In the genomic region with DNA sequence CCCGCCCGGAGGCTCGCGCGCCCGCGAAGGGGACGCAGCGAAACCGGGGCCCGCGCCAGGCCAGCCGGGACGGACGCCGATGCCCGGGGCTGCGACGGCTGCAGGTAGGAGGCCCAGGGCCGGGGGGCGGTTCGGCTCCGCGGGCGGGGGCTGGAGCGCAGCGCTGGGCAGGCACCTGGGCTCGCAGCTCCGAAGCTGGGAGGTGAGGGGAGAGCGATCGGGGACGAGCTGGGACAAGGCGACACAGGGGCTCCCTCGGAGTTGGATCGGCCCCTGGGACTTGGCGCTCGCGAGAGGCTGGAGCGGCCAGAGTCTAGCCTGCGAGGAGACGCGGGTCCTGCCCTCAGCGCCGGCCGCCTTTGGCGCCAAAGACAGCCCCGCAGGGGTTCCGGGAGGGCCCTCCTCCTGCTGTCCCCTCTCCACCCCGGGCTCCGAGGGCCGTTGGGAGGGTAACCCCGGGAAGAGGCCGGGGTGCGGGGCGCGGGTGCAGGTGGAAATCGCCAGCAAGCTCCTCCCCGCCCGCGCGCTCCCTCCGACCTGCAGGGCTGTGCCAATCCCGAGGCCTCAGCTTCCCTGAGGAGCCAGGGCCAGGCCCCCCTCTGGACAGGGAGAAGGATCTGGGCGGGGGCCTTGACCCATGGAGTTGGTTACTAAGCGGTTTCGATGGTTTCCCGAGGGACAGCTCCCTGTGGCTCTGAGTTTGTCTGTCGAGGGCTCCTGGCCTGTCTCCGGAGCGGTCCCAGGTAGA, we compare ENCODE assay signal across 9 cellular contexts. TPM values are rescaled to one million over a fixed set of nuclear protein-coding genes. Genes with fewer than 3 reads are reported as not detected.
DNase-seq lines count a peak whose midpoint lies in the region; ATAC-seq and TF ChIP-seq lines count a peak whose summit lies in the region.
"Had no signal": no experiment of that assay in that cellular context is flagged by ENCODE, and none has a peak within 500 bp of the region (broad histone marks: within the 10 kb centered on the region; RNA-seq: fewer than 3 reads in every experiment).

No MANE protein-coding gene starts in this region.

- TF ChIP-seq POLR2A in GM19193 (IDR thresholded peaks at IDR 0.05; ENCODE audit: extremely low read depth, insufficient read depth, insufficient read length) (peak; percentile 35), gastroesophageal sphincter (IDR thresholded peaks at IDR 0.05) (no peak)

- H3K4me1 ChIP-seq in gastroesophageal sphincter, result peaks cover 2 to 45% (median 26%) of the 10 kb centered on the region in 3 donors

- no peak for TF ChIP-seq EP300 in gastroesophageal sphincter (IDR thresholded peaks at IDR 0.05)

- H3K27me3 ChIP-seq in gastroesophageal sphincter, result peaks cover 72% of the 10 kb centered on the region

- peaks cover 25% of the 10 kb centered on the region for H3K4me1 Mint-ChIP-seq in memory B cell

- H3K9me3 Mint-ChIP-seq in memory B cell, result no peaks in the 10 kb centered on the region

- no peak for TF ChIP-seq CTCF in gastroesophageal sphincter (IDR thresholded peaks at IDR 0.05)

- H3K36me3 Mint-ChIP-seq in memory B cell, result no peaks in the 10 kb centered on the region

- DNase-seq in COR-L47 (lab: John Stamatoyannopoulos, UW) (peak; percentile 56), SW480 (ENCODE audit: low spot score) (peak; percentile 40), memory B cell (ENCODE audit: low spot score in 2 of 2) (peak in 1 of 2 donors; percentile 42), nucleus accumbens (lab: John Stamatoyannopoulos, UW) (no peak)
- no peak for DNase-seq in effector CD8-positive, alpha-beta T cell (lab: John Stamatoyannopoulos, UW)
- DNase-seq: T-helper 1 cell had no signal

- peak overlapping the region in 1 of 2 donors; percentile 94 for H3K4me3 ChIP-seq in gastroesophageal sphincter

- no peak overlapping the region for H3K27ac ChIP-seq in gastroesophageal sphincter

- H3K36me3 ChIP-seq in gastroesophageal sphincter, result no peaks in the 10 kb centered on the region

- H3K4me3 Mint-ChIP-seq in memory B cell, result peak overlapping the region; percentile 62

- ATAC-seq in memory B cell (ENCODE audit: low read depth) (no peak), gastroesophageal sphincter (no peak), GM19328 (IDR thresholded peaks at IDR 0.05; ENCODE audit: unreplicated experiment) (no peak)

- H3K27me3 Mint-ChIP-seq in memory B cell, result peaks cover 9% of the 10 kb centered on the region

- no peaks in the 10 kb centered on the region for H3K9me3 ChIP-seq in gastroesophageal sphincter

- no CpG with 5 or more reads among the region's 70 CpGs for WGBS in gastroesophageal sphincter (ENCODE audit: low coverage in 1 of 2), 2 donors

- no peak overlapping the region for H3K27ac Mint-ChIP-seq in memory B cell

RNA-seq across cellular contexts. Expression of a gene that starts 0.4 kb away (rescaled TPM):
- total RNA-seq in gastroesophageal sphincter, result under 1 TPM in 2 of 4 donors, not detected in 2; 0.19 to 0.22 TPM

RNA-seq across cellular contexts. Expression of a gene that starts 2.8 kb away (rescaled TPM):
- 10 to 100 TPM; 10.3 to 21.7 (median 14.5) TPM for total RNA-seq in gastroesophageal sphincter

RNA-seq across cellular contexts. Expression of a gene that starts 27.9 kb away (rescaled TPM):
- total RNA-seq in gastroesophageal sphincter, result 10 to 100 TPM; 38.2 to 52.1 (median 46.6) TPM

RNA-seq across cellular contexts. Expression of a gene that starts 41.4 kb away (rescaled TPM):
- total RNA-seq in gastroesophageal sphincter, result 10 to 100 TPM in 2 of 4 donors, 1 to 10 TPM in 2; 4.7 to 15.5 (median 10.8) TPM

Comparison
In these comparisons a context has a peak if more than half of its experiments do, and no peak if none do; other contexts are left out.
1. DNase-seq: peak in COR-L47 (single experiment) and SW480 (single experiment); none in nucleus accumbens (0 of 56) and effector CD8-positive, alpha-beta T cell (single experiment).